15 cellular contexts compared by ENCODE assay signal in genomic region chr5:180331647-180331950, GRCh38. TPM values are rescaled to one million over a fixed set of nuclear protein-coding genes. Genes with fewer than 3 reads are reported as not detected.
DNase-seq lines count a peak whose midpoint lies in the region; ATAC-seq and TF ChIP-seq lines count a peak whose summit lies in the region.
"Had no signal": no experiment of that assay in that cellular context is flagged by ENCODE, and none has a peak within 500 bp of the region (broad histone marks: within the 10 kb centered on the region; RNA-seq: fewer than 3 reads in every experiment).

No MANE protein-coding gene starts in this region.

- DNase-seq in AG20443 (ENCODE audit: low spot score) = peak; percentile 26
- no peak for DNase-seq in RWPE1 (ENCODE audit: low spot score)
- no peak for DNase-seq in left ventricle myocardium superior
- no peak for DNase-seq in omental fat pad (ENCODE audit: low spot score)
- DNase-seq in GM19238 (ENCODE audit: insufficient read length, low spot score) = no peak
- DNase-seq in GF-D8 (lab: John Stamatoyannopoulos, UW) = no peak
- DNase-seq: activated CD4-positive, CD25-positive, alpha-beta regulatory T cell treated with anti-CD3 and anti-CD28 coated beads, Interleukin-2, amount 50 U/mL, for 72 hours; activated T-cell treated with anti-CD3 and anti-CD28 coated beads, Interleukin-2, amount 50 U/mL, for 72 hours; AML-193; DMS79 treated with DMSO at 0.1 percent for 48 hours; natural killer cell; NCI-H1436 treated with DMSO at 0.1 percent for 48 hours had no signal

- ATAC-seq in left ventricle myocardium superior = peak; percentile 2
- ATAC-seq in omental fat pad (ENCODE audit: low FRiP score) = peak; percentile 9
- ATAC-seq in GM21515 (IDR thresholded peaks at IDR 0.05; ENCODE audit: unreplicated experiment) = no peak
- ATAC-seq in HG02571 (IDR thresholded peaks at IDR 0.05; ENCODE audit: unreplicated experiment) = no peak
- ATAC-seq: natural killer cell had no signal

- POLR2A ChIA-PET in RWPE1 (lab: Yijun Ruan, JAX; ENCODE audit: low non-redundant PET) = no interaction called here

- no peak for TF ChIP-seq CTCF in RWPE1 (conservative IDR thresholded peaks at IDR 0.05; ENCODE audit: low read depth)
- no peak for TF ChIP-seq CTCF in omental fat pad (IDR thresholded peaks at IDR 0.05)

- H3K27ac ChIP-seq in RWPE1 = peak overlapping the region; percentile 81
- H3K27ac ChIP-seq: epithelial cell of prostate had no signal

- intact Hi-C loops in left ventricle myocardium superior (cut with micrococcal nuclease) = no loop called here

- CTCF ChIA-PET in RWPE1 (lab: Yijun Ruan, JAX) = interaction anchor here (0.6 to 2.8 kb wide), 3 partner anchors 24 to 37 kb away, joined by 3 to 13 read pairs (median 4); no protein-coding TSS in a partner anchor

RNA-seq across cellular contexts. Expression of gene GFPT2, which starts 21.5 kb away (rescaled TPM):
- total RNA-seq in left ventricle myocardium superior (15.3 TPM), omental fat pad (100 to 1,000 TPM in 2 of 4 donors, 10 to 100 TPM in 2; 42.3 to 553 (median 270) TPM)

RNA-seq across cellular contexts. Expression of gene MAPK9, which starts 39.7 kb away (rescaled TPM):
- total RNA-seq in left ventricle myocardium superior (46.5 TPM), omental fat pad (10 to 100 TPM; 18.6 to 31.6 (median 29.6) TPM)

Comparison
In these comparisons a context has a peak if more than half of its experiments do, and no peak if none do; other contexts are left out.
1. ATAC-seq: peak in left ventricle myocardium superior (single experiment) and omental fat pad (single experiment); none in GM21515 (single experiment) and HG02571 (single experiment).